8 cellular contexts compared by ENCODE assay signal in the genomic region with DNA sequence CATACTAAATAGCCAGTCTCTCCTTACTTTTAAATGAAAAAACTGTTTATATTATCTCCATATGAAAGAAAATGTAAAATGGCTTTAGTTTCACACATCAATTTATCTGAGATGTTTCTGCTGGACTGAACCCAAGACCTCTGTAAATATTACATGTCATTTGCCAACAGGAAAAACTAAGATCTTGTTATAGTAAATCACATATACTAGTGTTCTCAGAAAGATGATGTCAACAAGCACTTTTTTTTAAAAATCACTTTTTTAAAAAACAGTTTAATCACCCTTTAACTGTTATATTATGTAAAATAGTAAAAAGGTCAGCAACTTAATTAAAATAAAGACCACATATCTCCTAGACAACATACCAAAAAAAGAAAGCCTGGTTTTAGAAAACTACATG. TPM values are rescaled to one million over a fixed set of nuclear protein-coding genes. Genes with fewer than 3 reads are reported as not detected.
DNase-seq lines count a peak whose midpoint lies in the region; ATAC-seq and TF ChIP-seq lines count a peak whose summit lies in the region.

No MANE protein-coding gene starts in this region.

- no peak overlapping the region for H3K4me3 Mint-ChIP-seq in endothelial cell (ENCODE audit: unreplicated experiment)

- H3K4me1 ChIP-seq in RWPE2 (ENCODE audit: insufficient read depth, poor library complexity, severe bottlenecking) (peaks cover 42% of the 10 kb centered on the region), skeletal muscle satellite cell (ENCODE audit: control insufficient read depth, insufficient read depth, low read length) (peaks cover 32% of the 10 kb centered on the region)

- H3K4me1 Mint-ChIP-seq in endothelial cell (ENCODE audit: unreplicated experiment): peaks cover 10% of the 10 kb centered on the region

- no peaks in the 10 kb centered on the region for H3K9me3 Mint-ChIP-seq in endothelial cell (ENCODE audit: unreplicated experiment)

- peak overlapping the region; percentile 85 for H3K4me2 ChIP-seq in skeletal muscle satellite cell (ENCODE audit: low read length)

- H3K27me3 Mint-ChIP-seq in endothelial cell (ENCODE audit: unreplicated experiment): peaks cover 4% of the 10 kb centered on the region

- ATAC-seq in RWPE2 (ENCODE audit: low read depth) (no peak), HG03095 (IDR thresholded peaks at IDR 0.05; ENCODE audit: unreplicated experiment) (no peak)

- DNase-seq in HCEC 1CT (peak; percentile 70), RWPE2 (ENCODE audit: low spot score) (no peak), endothelial cell (ENCODE audit: low spot score) (no peak), NCI-H2227 (lab: John Stamatoyannopoulos, UW; ENCODE audit: unreplicated experiment) (no peak), pons (ENCODE audit: low spot score) (no peak), CD1c-positive myeloid dendritic cell (ENCODE audit: extremely low spot score) (no peak)

- H3K9me3 ChIP-seq in RWPE2 (ENCODE audit: severe bottlenecking) (no peaks in the 10 kb centered on the region), skeletal muscle satellite cell (replicated peaks; ENCODE audit: low read length) (no peaks in the 10 kb centered on the region)

- H3K27me3 ChIP-seq in RWPE2 (ENCODE audit: insufficient read depth, poor library complexity, severe bottlenecking) (no peaks in the 10 kb centered on the region), skeletal muscle satellite cell (ENCODE audit: control insufficient read depth, insufficient read depth, low read length) (no peaks in the 10 kb centered on the region)

- H3K36me3 Mint-ChIP-seq in endothelial cell (ENCODE audit: low read depth, unreplicated experiment): peaks cover 6% of the 10 kb centered on the region

- peak overlapping the region; percentile 98 for H3K27ac ChIP-seq in RWPE2 (ENCODE audit: poor library complexity, severe bottlenecking)

- peak overlapping the region; percentile 78 for H3K9ac ChIP-seq in skeletal muscle satellite cell (ENCODE audit: low read depth, low read length)

- no peak overlapping the region for H3K4me3 ChIP-seq in RWPE2 (ENCODE audit: severe bottlenecking)
- H3K4me3 ChIP-seq in skeletal muscle satellite cell (ENCODE audit: low read length): peak overlapping the region; percentile 18

- no peak for TF ChIP-seq CTCF in RWPE2 (IDR thresholded peaks at IDR 0.05; ENCODE audit: poor library complexity, severe bottlenecking)
- no peak for TF ChIP-seq CTCF in endothelial cell (IDR thresholded peaks at IDR 0.05; ENCODE audit: unreplicated experiment)

- peak overlapping the region; percentile 76 for H3K27ac Mint-ChIP-seq in endothelial cell (ENCODE audit: unreplicated experiment)

- H3K36me3 ChIP-seq in RWPE2 (ENCODE audit: low read depth): peaks cover 38% of the 10 kb centered on the region
- H3K36me3 ChIP-seq in skeletal muscle satellite cell (ENCODE audit: insufficient read depth, low read length): peaks cover 8% of the 10 kb centered on the region

RNA-seq across cellular contexts. Expression of gene PTPN2, which starts 46.3 kb away (rescaled TPM):
- 23.9 TPM for total RNA-seq in endothelial cell (ENCODE audit: unreplicated experiment)
- total RNA-seq in skeletal muscle satellite cell (2012; rRNA removed): 34.3 and 35.0 TPM in 2 replicates
